Comparison of ENCODE assay signal across 8 cellular contexts in the genomic region with DNA sequence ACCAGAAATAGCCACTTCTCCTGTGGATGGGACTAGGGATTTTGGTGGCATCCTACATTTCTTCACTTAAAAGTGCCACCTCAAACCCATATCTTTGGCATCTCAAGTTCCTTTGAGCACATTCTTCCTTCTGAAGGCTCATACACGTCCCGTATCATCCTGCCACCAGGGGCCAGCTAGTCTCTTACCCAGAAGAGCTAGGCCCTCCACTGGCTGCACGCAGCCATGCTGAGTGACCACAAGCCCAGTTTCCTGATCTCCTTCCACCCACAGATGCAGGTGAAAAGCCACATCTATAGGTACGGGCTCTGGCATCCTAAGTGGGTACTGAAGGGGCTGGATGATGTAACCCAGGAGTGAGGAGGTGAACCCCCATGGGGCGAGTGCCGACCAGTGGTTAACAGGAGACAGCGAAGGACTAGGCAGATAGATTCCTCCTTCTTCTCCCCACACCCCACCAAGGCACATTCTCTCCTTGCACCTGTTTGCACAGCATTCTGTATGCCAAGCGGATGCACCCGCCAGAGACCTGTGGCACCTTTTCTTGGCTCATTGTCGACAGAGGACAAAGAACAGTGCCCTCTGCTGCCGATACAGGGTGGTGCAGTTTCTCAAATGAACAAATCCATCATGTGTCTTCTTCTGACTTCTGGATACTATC. TPM values are rescaled to one million over a fixed set of nuclear protein-coding genes. Genes with fewer than 3 reads are reported as not detected.
DNase-seq lines count a peak whose midpoint lies in the region; ATAC-seq and FAIRE-seq lines count a peak whose summit lies in the region.

No MANE protein-coding gene starts in this region.

- no peaks in the 10 kb centered on the region for H3K9me3 ChIP-seq in naive thymus-derived CD4-positive, alpha-beta T cell (ENCODE audit: control insufficient read depth in 2 of 3, low read length in 3 of 3)

- no peaks in the 10 kb centered on the region for H3K4me1 ChIP-seq in naive thymus-derived CD4-positive, alpha-beta T cell (ENCODE audit: control insufficient read depth in 2 of 2, insufficient read depth in 2 of 2, low read length in 2 of 2)

- no peaks in the 10 kb centered on the region for H3K36me3 ChIP-seq in naive thymus-derived CD4-positive, alpha-beta T cell (ENCODE audit: control insufficient read depth in 2 of 3, insufficient read depth in 3 of 3, low read length in 3 of 3)

- CTCF ChIA-PET in activated CD4-positive, alpha-beta memory T cell treated with anti-CD3 and anti-CD28 coated beads for 36 hours (lab: Charles Lee), result interaction anchor here (0.6 to 2.5 kb wide), 18 partner anchors 13 to 315 kb away, joined by 3 to 11 read pairs (median 4); no protein-coding TSS in a partner anchor
- CTCF ChIA-PET in naive thymus-derived CD4-positive, alpha-beta T cell (lab: Charles Lee), result no interaction called here

- H3K27ac ChIP-seq in naive thymus-derived CD4-positive, alpha-beta T cell (ENCODE audit: low read depth, low read length), result no peak overlapping the region

- POLR2A ChIA-PET in activated CD4-positive, alpha-beta memory T cell treated with anti-CD3 and anti-CD28 coated beads for 36 hours (lab: Charles Lee), result no interaction called here
- POLR2A ChIA-PET in naive thymus-derived CD4-positive, alpha-beta T cell (lab: Charles Lee), result no interaction called here

- no peak overlapping the region for H3K4me3 Mint-ChIP-seq in activated CD4-positive, alpha-beta memory T cell treated with anti-CD3 and anti-CD28 coated beads for 36 hours
- no peak overlapping the region for H3K4me3 Mint-ChIP-seq in effector memory CD8-positive, alpha-beta T cell
- H3K4me3 Mint-ChIP-seq in naive thymus-derived CD4-positive, alpha-beta T cell, result no peak overlapping the region

- DNase-seq in ACHN (peak; percentile 51), GM19239 (ENCODE audit: insufficient read length, low spot score) (peak; percentile 75), NCI-H226 (peak; percentile 3), superior temporal gyrus (ENCODE audit: extremely low spot score) (peak; percentile 62)
- peak; percentile 79 for DNase-seq in activated CD4-positive, alpha-beta memory T cell treated with anti-CD3 and anti-CD28 coated beads for 36 hours
- DNase-seq in effector memory CD8-positive, alpha-beta T cell, result peak; percentile 50 to 57 (median 56)
- peak in 8 of 9 donors; percentile 23 to 62 (median 52) for DNase-seq in naive thymus-derived CD4-positive, alpha-beta T cell

- H3K4me1 Mint-ChIP-seq in activated CD4-positive, alpha-beta memory T cell treated with anti-CD3 and anti-CD28 coated beads for 36 hours (ENCODE audit: low read depth), result no peaks in the 10 kb centered on the region
- H3K4me1 Mint-ChIP-seq in effector memory CD8-positive, alpha-beta T cell (ENCODE audit: low read depth in 2 of 2), result peaks cover 4 to 13% of the 10 kb centered on the region in 2 donors
- peaks cover 0 to 10% (median 0%) of the 10 kb centered on the region in 7 donors for H3K4me1 Mint-ChIP-seq in naive thymus-derived CD4-positive, alpha-beta T cell

- no peak overlapping the region for H3K27ac Mint-ChIP-seq in activated CD4-positive, alpha-beta memory T cell treated with anti-CD3 and anti-CD28 coated beads for 36 hours
- no peak overlapping the region for H3K27ac Mint-ChIP-seq in effector memory CD8-positive, alpha-beta T cell
- H3K27ac Mint-ChIP-seq in naive thymus-derived CD4-positive, alpha-beta T cell, result no peak overlapping the region

- no peaks in the 10 kb centered on the region for H3K9me3 Mint-ChIP-seq in activated CD4-positive, alpha-beta memory T cell treated with anti-CD3 and anti-CD28 coated beads for 36 hours
- no peaks in the 10 kb centered on the region for H3K9me3 Mint-ChIP-seq in effector memory CD8-positive, alpha-beta T cell
- H3K9me3 Mint-ChIP-seq in naive thymus-derived CD4-positive, alpha-beta T cell, result no peaks in the 10 kb centered on the region

- H3K27me3 ChIP-seq in naive thymus-derived CD4-positive, alpha-beta T cell (ENCODE audit: control insufficient read depth in 2 of 2, insufficient read depth in 2 of 2, low read length in 2 of 2), result no peaks in the 10 kb centered on the region

- no peaks in the 10 kb centered on the region for H3K27me3 Mint-ChIP-seq in activated CD4-positive, alpha-beta memory T cell treated with anti-CD3 and anti-CD28 coated beads for 36 hours
- H3K27me3 Mint-ChIP-seq in effector memory CD8-positive, alpha-beta T cell, result no peaks in the 10 kb centered on the region
- H3K27me3 Mint-ChIP-seq in naive thymus-derived CD4-positive, alpha-beta T cell, result no peaks in the 10 kb centered on the region

- no peaks in the 10 kb centered on the region for H3K36me3 Mint-ChIP-seq in activated CD4-positive, alpha-beta memory T cell treated with anti-CD3 and anti-CD28 coated beads for 36 hours
- H3K36me3 Mint-ChIP-seq in effector memory CD8-positive, alpha-beta T cell (ENCODE audit: insufficient read depth), result no peaks in the 10 kb centered on the region
- H3K36me3 Mint-ChIP-seq in naive thymus-derived CD4-positive, alpha-beta T cell, result no peaks in the 10 kb centered on the region

- peak; percentile 80 for ATAC-seq in effector memory CD8-positive, alpha-beta T cell (replicated peaks)
- ATAC-seq in naive thymus-derived CD4-positive, alpha-beta T cell, result peak; percentile 65
- no peak for ATAC-seq in GM19455 (IDR thresholded peaks at IDR 0.05; ENCODE audit: unreplicated experiment)

- FAIRE-seq in GM19239 (lab: Jason Lieb, UNC), result peak; percentile 85

- in situ Hi-C loops in ACHN (cut with HindIII; ENCODE audit: low pct_ligation_motif_present, low pct_unique_long_range_greater_than_20kb, low sequenced_read_pairs), result no loop called here

- intact Hi-C loops in activated CD4-positive, alpha-beta memory T cell treated with anti-CD3 and anti-CD28 coated beads for 36 hours (cut with micrococcal nuclease), result loop anchor here (1.0 to 10.0 kb wide), 2 partner anchors 80 to 111 kb away; partner anchors contain the start of gene CNOT6
- intact Hi-C loops in naive thymus-derived CD4-positive, alpha-beta T cell (cut with micrococcal nuclease), result loop anchor here in 1 of 2 donors (1.0 kb wide), 2 partner anchors 80 to 113 kb away; no protein-coding TSS in a partner anchor

- no peak overlapping the region for H3K4me3 ChIP-seq in naive thymus-derived CD4-positive, alpha-beta T cell (ENCODE audit: low read length)

RNA-seq across cellular contexts. Expression of gene SCGB3A1, which starts 14.4 kb away (rescaled TPM):
- total RNA-seq in activated CD4-positive, alpha-beta memory T cell treated with anti-CD3 and anti-CD28 coated beads for 36 hours, result not detected
- 10 to 100 TPM in 1 of 5 experiments, not detected in 4; 24.3 TPM for total RNA-seq in naive thymus-derived CD4-positive, alpha-beta T cell
- polyA plus RNA-seq in naive thymus-derived CD4-positive, alpha-beta T cell, result not detected

RNA-seq across cellular contexts. Expression of gene FLT4, which starts 43.7 kb away (rescaled TPM):
- 1 to 10 TPM; 1.4 to 2.0 TPM for total RNA-seq in activated CD4-positive, alpha-beta memory T cell treated with anti-CD3 and anti-CD28 coated beads for 36 hours
- 1 to 10 TPM in 4 of 5 experiments, under 1 TPM in 1; 0.53 to 6.0 (median 3.3) TPM for total RNA-seq in naive thymus-derived CD4-positive, alpha-beta T cell
- polyA plus RNA-seq in naive thymus-derived CD4-positive, alpha-beta T cell, result under 1 TPM; 0.64 to 0.68 TPM

Comparison
In these comparisons a context has a peak if more than half of its experiments do, and no peak if none do; other contexts are left out.
1. DNase-seq: peak in every context shown above with its lines; median percentile 79 in activated CD4-positive, alpha-beta memory T cell treated with anti-CD3 and anti-CD28 coated beads for 36 hours; 75 in GM19239; 62 in superior temporal gyrus; 56 in effector memory CD8-positive, alpha-beta T cell; 52 in naive thymus-derived CD4-positive, alpha-beta T cell; 51 in ACHN; 3 in NCI-H226.